29 cellular contexts compared by ENCODE assay signal in genomic region chr12:3150308-3150670, GRCh38.
DNase-seq lines count a peak whose midpoint lies in the region; ATAC-seq and TF ChIP-seq lines count a peak whose summit lies in the region.
"Had no signal": no experiment of that assay in that cellular context is flagged by ENCODE, and none has a peak within 500 bp of the region (broad histone marks: within the 10 kb centered on the region; RNA-seq: fewer than 3 reads in every experiment).

No MANE protein-coding gene starts in this region.

- H3K9me3 ChIP-seq in HEK293 (ENCODE audit: control insufficient read depth, insufficient read depth, low read depth, low read length), result no peaks in the 10 kb centered on the region
- no peaks in the 10 kb centered on the region for H3K9me3 ChIP-seq in SJSA1 (replicated peaks)
- no peaks in the 10 kb centered on the region for H3K9me3 ChIP-seq in hepatocyte (ENCODE audit: low read depth)
- no peaks in the 10 kb centered on the region for H3K9me3 ChIP-seq in trophoblast cell (ENCODE audit: insufficient read depth, low read depth, low read length)
- H3K9me3 ChIP-seq in gastrocnemius medialis, result no peaks in the 10 kb centered on the region
- H3K9me3 ChIP-seq: adrenal gland, Caco-2, spleen, upper lobe of right lung had no signal

- in situ Hi-C loops in gastrocnemius medialis (cut with MboI; ENCODE audit: low sequenced_read_pairs in 4 of 4), result no loop called here

- 86% methylated on average over 5 of the region's 5 CpGs for WGBS in hepatocyte (ENCODE audit: low lambda C conversion rate, missing lambda C conversion rate)
- no CpG with 5 or more reads among the region's 5 CpGs for WGBS in trophoblast cell (ENCODE audit: extremely low coverage, insufficient coverage, insufficient read length)

- no peaks in the 10 kb centered on the region for H4K20me1 ChIP-seq in hepatocyte (ENCODE audit: insufficient read depth, poor library complexity, severe bottlenecking)

- H3K4me1 ChIP-seq in HEK293 (ENCODE audit: control insufficient read depth, insufficient read depth, low read length) (0 out of 2 replicates have a peak, but pooled peaks cover 5% of the 10 kb centered on the region), SJSA1 (replicated peaks) (peaks cover 33% of the 10 kb centered on the region), hepatocyte (ENCODE audit: insufficient read depth) (peaks cover 31% of the 10 kb centered on the region), trophoblast cell (ENCODE audit: control insufficient read depth in 1 of 2, insufficient read depth in 2 of 2, low read length in 2 of 2) (peaks cover 16 to 17% of the 10 kb centered on the region in 2 experiments), gastrocnemius medialis (peaks cover 27 to 43% of the 10 kb centered on the region in 2 donors)
- H3K4me1 ChIP-seq: Caco-2 had no signal

- no peak overlapping the region for H4K12ac ChIP-seq in trophoblast cell (ENCODE audit: low read depth, low read length)

- intact Hi-C loops in gastrocnemius medialis (cut with DNase I; ENCODE audit: low total_unique reads), result no loop called here

- no peak overlapping the region for H2BK12ac ChIP-seq in trophoblast cell (ENCODE audit: low read length)

- H3K23ac ChIP-seq in trophoblast cell (ENCODE audit: low read length), result no peak overlapping the region

- peak overlapping the region; percentile 5 for H2BK5ac ChIP-seq in trophoblast cell (ENCODE audit: low read depth, low read length, poor library complexity)

- DNase-seq in SJSA1 (ENCODE audit: low read depth in 1 of 2, low spot score in 2 of 2), result no peak
- DNase-seq in hepatocyte (ENCODE audit: low spot score), result no peak
- DNase-seq in trophoblast cell, result no peak
- DNase-seq in NCI-H146 (lab: John Stamatoyannopoulos, UW), result no peak
- DNase-seq in HT-29 (ENCODE audit: low spot score), result no peak
- no peak for DNase-seq in gastrocnemius medialis
- DNase-seq: activated CD4-positive, alpha-beta T cell treated with anti-CD3 and anti-CD28 coated beads, Interleukin-2, amount 10 ng/mL, durations not matched to agents 7 days and 5 days; activated naive CD4-positive, alpha-beta T cell treated with Interleukin-2 at 50 U/mL for 16 hours; activated T-cell treated with anti-CD3 and anti-CD28 coated beads, Interleukin-2, amount 50 U/mL, for 4 hours; adrenal gland; Caco-2; GDM1; H7; hypothalamus; immature natural killer cell; Karpas-422; NCI-H1436 treated with DMSO at 0.1 percent for 48 hours; NCI-H510A treated with DMSO at 0.1 percent for 48 hours; SHP77 treated with DMSO at 0.1 percent for 48 hours; spleen; SW 1271; T-helper 9 cell; WERI-Rb-1 had no signal

- no peak overlapping the region for H3K27ac ChIP-seq in HEK293 (ENCODE audit: extremely low read depth, low read depth, low read length)
- peak overlapping the region; percentile 86; the same call in 1 of the 2 replicates for H3K27ac ChIP-seq in SJSA1
- H3K27ac ChIP-seq in hepatocyte, result peak overlapping the region; percentile 45
- no peak overlapping the region for H3K27ac ChIP-seq in trophoblast cell (ENCODE audit: low read depth, low read length)
- H3K27ac ChIP-seq in gastrocnemius medialis, result no peak overlapping the region
- H3K27ac ChIP-seq: adrenal gland, C4-2B, upper lobe of right lung, WERI-Rb-1 had no signal

- no peak for TF ChIP-seq POLR2A in gastrocnemius medialis (IDR thresholded peaks at IDR 0.05)

- no peak overlapping the region for H4K8ac ChIP-seq in trophoblast cell (ENCODE audit: low read depth, low read length)

- H2AFZ ChIP-seq in hepatocyte (no peak overlapping the region), trophoblast cell (ENCODE audit: insufficient read depth, low read length, poor library complexity) (no peak overlapping the region)

- H2BK120ac ChIP-seq in trophoblast cell (ENCODE audit: insufficient read depth, low read length, poor library complexity), result no peak overlapping the region

- no peaks in the 10 kb centered on the region for H3K9me2 ChIP-seq in hepatocyte (replicated peaks; ENCODE audit: insufficient read depth)

- CTCF ChIA-PET in HEK293 (lab: Yijun Ruan, JAX), result no interaction called here

- H3K27me3 ChIP-seq in SJSA1 (replicated peaks), result no peaks in the 10 kb centered on the region
- H3K27me3 ChIP-seq in hepatocyte, result no peaks in the 10 kb centered on the region
- no peaks in the 10 kb centered on the region for H3K27me3 ChIP-seq in trophoblast cell (ENCODE audit: insufficient read depth, low read length)
- no peaks in the 10 kb centered on the region for H3K27me3 ChIP-seq in gastrocnemius medialis
- H3K27me3 ChIP-seq: adrenal gland, upper lobe of right lung had no signal

- H3K4me3 ChIP-seq in HEK293 (ENCODE audit: low read depth, low read length) (no peak overlapping the region), SJSA1 (no peak overlapping the region), hepatocyte (no peak overlapping the region), trophoblast cell (ENCODE audit: low read depth, low read length) (no peak overlapping the region), gastrocnemius medialis (no peak overlapping the region)
- H3K4me3 ChIP-seq: adrenal gland, coronary artery, spleen, upper lobe of right lung had no signal

- H3K4ac ChIP-seq in trophoblast cell (ENCODE audit: low read depth, low read length), result no peak overlapping the region

- H3K36me3 ChIP-seq in HEK293 (ENCODE audit: control insufficient read depth in 2 of 2, insufficient read depth in 1 of 2, low read length in 2 of 2), result no peaks in the 10 kb centered on the region
- no peaks in the 10 kb centered on the region for H3K36me3 ChIP-seq in SJSA1
- no peaks in the 10 kb centered on the region for H3K36me3 ChIP-seq in hepatocyte (replicated peaks; ENCODE audit: insufficient read depth, low read depth)
- no peaks in the 10 kb centered on the region for H3K36me3 ChIP-seq in trophoblast cell (ENCODE audit: control insufficient read depth in 1 of 2, insufficient read depth in 2 of 2, low read length in 2 of 2)
- H3K36me3 ChIP-seq in gastrocnemius medialis, result no peaks in the 10 kb centered on the region
- H3K36me3 ChIP-seq: adrenal gland, spleen, upper lobe of right lung, WERI-Rb-1 had no signal

- peaks cover 8% of the 10 kb centered on the region for H3K79me1 ChIP-seq in trophoblast cell (ENCODE audit: low read length)

- no peak overlapping the region for H3K18ac ChIP-seq in trophoblast cell (ENCODE audit: low read length)

- H4K91ac ChIP-seq in trophoblast cell (ENCODE audit: low read depth, low read length), result peak overlapping the region; percentile 15

- no peak overlapping the region for H3K9ac ChIP-seq in trophoblast cell (ENCODE audit: low read length)

- H3K79me2 ChIP-seq in hepatocyte (peaks cover 8% of the 10 kb centered on the region), trophoblast cell (ENCODE audit: control insufficient read depth, insufficient read depth, low read length, poor library complexity) (no peaks in the 10 kb centered on the region)

- no peak overlapping the region for H2AK5ac ChIP-seq in trophoblast cell (ENCODE audit: low read length)

- peak overlapping the region; percentile 17 for H3K14ac ChIP-seq in trophoblast cell (ENCODE audit: low read length)

- no peak for TF ChIP-seq CTCF in HEK293 (tag by site-specific recombination; IDR thresholded peaks at IDR 0.05)
- TF ChIP-seq CTCF in hepatocyte (IDR thresholded peaks at IDR 0.05; ENCODE audit: poor library complexity), result no peak
- no peak for TF ChIP-seq CTCF in gastrocnemius medialis (IDR thresholded peaks at IDR 0.05 in 4 of 5, conservative IDR thresholded peaks at IDR 0.05 in 1 of 5)

- ATAC-seq in gastrocnemius medialis (no peak), HG02981 (IDR thresholded peaks at IDR 0.05; ENCODE audit: unreplicated experiment) (no peak)
- ATAC-seq: activated T-cell treated with anti-CD3 and anti-CD28 coated beads, Interleukin-2, amount 50 U/mL, for 4 hours; left lobe of liver; upper lobe of right lung had no signal

- H3K4me2 ChIP-seq in hepatocyte (peak overlapping the region; percentile 50), trophoblast cell (ENCODE audit: low read length) (no peak overlapping the region)

- POLR2A ChIA-PET in HEK293 (lab: Yijun Ruan, JAX), result no interaction called here

TF ChIP-seq in HEK293, 187 proteins besides CTCF, POLR2A, EP300 and RAD21:
- TF ChIP-seq ZNF354C (tag by site-specific recombination; IDR thresholded peaks at IDR 0.05; ENCODE audit: borderline replicate concordance, low read depth) (no peak), ZIC2 (tag by site-specific recombination; IDR thresholded peaks at IDR 0.05) (peak; percentile 26), ZNF785 (tag by site-specific recombination; IDR thresholded peaks at IDR 0.05) (no peak)
- TF ChIP-seq, protein P1, sequence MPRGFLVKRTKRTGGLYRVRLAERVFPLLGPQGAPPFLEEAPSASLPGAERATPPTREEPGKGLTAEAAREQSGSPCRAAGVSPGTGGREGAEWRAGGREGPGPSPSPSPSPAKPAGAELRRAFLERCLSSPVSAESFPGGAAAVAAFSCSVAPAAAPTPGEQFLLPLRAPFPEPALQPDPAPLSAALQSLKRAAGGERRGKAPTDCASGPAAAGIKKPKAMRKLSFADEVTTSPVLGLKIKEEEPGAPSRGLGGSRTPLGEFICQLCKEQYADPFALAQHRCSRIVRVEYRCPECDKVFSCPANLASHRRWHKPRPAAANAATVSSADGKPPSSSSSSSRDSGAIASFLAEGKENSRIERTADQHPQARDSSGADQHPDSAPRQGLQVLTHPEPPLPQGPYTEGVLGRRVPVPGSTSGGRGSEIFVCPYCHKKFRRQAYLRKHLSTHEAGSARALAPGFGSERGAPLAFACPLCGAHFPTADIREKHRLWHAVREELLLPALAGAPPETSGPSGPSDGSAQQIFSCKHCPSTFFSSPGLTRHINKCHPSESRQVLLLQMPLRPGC (tag by site-specific recombination; IDR thresholded peaks at IDR 0.05), result no peak
TF ChIP-seq in HEK293: peak in this region for 1.

Comparison
In these comparisons a context has a peak if more than half of its experiments do, and no peak if none do; other contexts are left out.
1. H3K27ac ChIP-seq: peak in SJSA1 (single experiment) and hepatocyte (single experiment); none in HEK293 (single experiment), trophoblast cell (single experiment) and gastrocnemius medialis (0 of 4).